19 cellular contexts compared by ENCODE assay signal in the genomic region with DNA sequence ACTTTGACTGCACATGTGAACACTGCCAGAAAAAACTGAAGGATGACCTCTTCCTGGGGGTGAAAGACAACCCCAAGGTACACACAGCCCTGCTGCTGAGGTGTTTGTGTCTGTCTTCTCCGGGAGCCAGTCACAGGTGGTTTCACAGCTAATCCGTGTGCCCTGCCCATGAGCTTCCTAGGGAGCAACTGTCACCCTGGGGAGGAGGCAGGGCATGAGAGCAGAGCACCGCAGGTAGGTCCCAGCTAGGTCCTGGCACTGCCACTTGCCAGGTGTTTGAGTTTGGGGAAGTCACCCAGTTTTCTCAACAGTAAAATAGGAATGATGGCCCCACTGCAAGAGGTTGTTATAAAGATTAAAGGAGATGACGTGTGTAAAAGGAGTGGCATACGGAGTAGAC. TPM values are rescaled to one million over a fixed set of nuclear protein-coding genes. Genes with fewer than 3 reads are reported as not detected.
A peak's percentile ranks its signal among the peaks of the same experiment; 100 is the strongest.
DNase-seq lines count a peak whose midpoint lies in the region; ATAC-seq and TF ChIP-seq lines count a peak whose summit lies in the region.
"Had no signal": no experiment of that assay in that cellular context is flagged by ENCODE, and none has a peak within 500 bp of the region (broad histone marks: within the 10 kb centered on the region; RNA-seq: fewer than 3 reads in every experiment).

No MANE protein-coding gene starts in this region.

- H3K27ac ChIP-seq in cardiac muscle cell (peak overlapping the region; percentile 68), right cardiac atrium (ENCODE audit: low read length) (no peak overlapping the region), endodermal cell (ENCODE audit: low read depth, low read length) (no peak overlapping the region), psoas muscle (peak overlapping the region; percentile 58)
- H3K27ac ChIP-seq: 22Rv1 had no signal

- no peak overlapping the region for H3K9ac ChIP-seq in endodermal cell (ENCODE audit: extremely low read depth, low read length, poor library complexity, severe bottlenecking)

- ATAC-seq in right cardiac atrium (no peak), psoas muscle (no peak)
- ATAC-seq: GM12878, GM23338, HCT116 had no signal

- peaks cover 2% of the 10 kb centered on the region for H3K27me3 Mint-ChIP-seq in endodermal cell (ENCODE audit: insufficient read depth)

- H3K4me1 ChIP-seq in cardiac muscle cell (ENCODE audit: low read depth) (peaks cover 11% of the 10 kb centered on the region), right cardiac atrium (ENCODE audit: control insufficient read depth, insufficient read depth, low read length) (no peaks in the 10 kb centered on the region), endodermal cell (ENCODE audit: control insufficient read depth, insufficient read depth, low read length) (no peaks in the 10 kb centered on the region), psoas muscle (peaks cover 8% of the 10 kb centered on the region)

- DNase-seq in cardiac muscle cell (ENCODE audit: low read depth in 1 of 2, low spot score in 1 of 2): no peak
- DNase-seq in right cardiac atrium: no peak
- peak; percentile 26 for DNase-seq in endodermal cell
- no peak for DNase-seq in psoas muscle
- no peak for DNase-seq in AG08395 (ENCODE audit: low spot score)
- DNase-seq in ACHN: no peak
- DNase-seq: C1 segment of cervical spinal cord; CD4-positive, alpha-beta memory T cell; COR-L47; DMS79; EL; GDM1; H9 had no signal

- H3K27me3 ChIP-seq in cardiac muscle cell (no peaks in the 10 kb centered on the region), right cardiac atrium (ENCODE audit: control insufficient read depth, insufficient read depth) (no peaks in the 10 kb centered on the region), endodermal cell (ENCODE audit: control insufficient read depth, insufficient read depth, low read length, poor library complexity, severe bottlenecking) (peaks cover 4% of the 10 kb centered on the region), psoas muscle (ENCODE audit: insufficient read depth in 3 of 3, low read length in 2 of 3) (no peaks in the 10 kb centered on the region)

- peaks cover 10% of the 10 kb centered on the region for H3K4me1 Mint-ChIP-seq in endodermal cell
- H3K4me1 Mint-ChIP-seq: CD4-positive, alpha-beta memory T cell had no signal

- in situ Hi-C loops in ACHN (cut with HindIII; ENCODE audit: low pct_ligation_motif_present, low pct_unique_long_range_greater_than_20kb, low sequenced_read_pairs): no loop called here

- no peak for TF ChIP-seq CTCF in cardiac muscle cell (IDR thresholded peaks at IDR 0.05; ENCODE audit: low read depth, low read length)
- TF ChIP-seq CTCF in endodermal cell (conservative IDR thresholded peaks at IDR 0.05): no peak
- no peak for TF ChIP-seq CTCF in psoas muscle (IDR thresholded peaks at IDR 0.05)

- H3K27ac Mint-ChIP-seq in endodermal cell: no peak overlapping the region
- H3K27ac Mint-ChIP-seq: GM23338, H9 had no signal

- H3K9me3 ChIP-seq in cardiac muscle cell (ENCODE audit: low read depth) (no peaks in the 10 kb centered on the region), right cardiac atrium (ENCODE audit: control insufficient read depth, low read length) (no peaks in the 10 kb centered on the region), endodermal cell (ENCODE audit: control insufficient read depth, low read length) (no peaks in the 10 kb centered on the region), psoas muscle (no peaks in the 10 kb centered on the region)

- no peaks in the 10 kb centered on the region for H3K9me3 Mint-ChIP-seq in endodermal cell
- H3K9me3 Mint-ChIP-seq: CD4-positive, alpha-beta memory T cell; GM23338; H9 had no signal

- H3K4me3 Mint-ChIP-seq in endodermal cell: no peak overlapping the region
- H3K4me3 Mint-ChIP-seq: CD4-positive, alpha-beta memory T cell; GM23338; H9 had no signal

- WGBS in right cardiac atrium: 69% methylated on average over 5 of the region's 5 CpGs
- 91 to 96% methylated on average over 4 to 5 of the region's 5 CpGs for WGBS in endodermal cell (ENCODE audit: insufficient coverage in 1 of 2, insufficient read length in 1 of 2), 2 experiments
- WGBS in psoas muscle, 3 donors: 68 to 87% (median 86%) methylated on average over 5 of the region's 5 CpGs

- no peak overlapping the region for H3K4me3 ChIP-seq in cardiac muscle cell
- no peak overlapping the region for H3K4me3 ChIP-seq in right cardiac atrium (ENCODE audit: low read length)
- no peak overlapping the region for H3K4me3 ChIP-seq in endodermal cell (ENCODE audit: low read length)
- H3K4me3 ChIP-seq in psoas muscle: no peak overlapping the region
- H3K4me3 ChIP-seq: GM12878, GM23338 had no signal

- peaks cover 54% of the 10 kb centered on the region for H3K36me3 ChIP-seq in cardiac muscle cell
- H3K36me3 ChIP-seq in endodermal cell (ENCODE audit: control insufficient read depth, insufficient read depth, low read length): no peaks in the 10 kb centered on the region
- peaks cover 6 to 71% of the 10 kb centered on the region in 2 donors for H3K36me3 ChIP-seq in psoas muscle (ENCODE audit: insufficient read depth in 1 of 2, low read depth in 1 of 2)

- intact Hi-C loops in right cardiac atrium (cut with DNase I): no loop called here
- intact Hi-C loops in psoas muscle (cut with DNase I): loop anchor here in 1 of 2 donors (5.0 kb wide), 1 partner anchor 39 kb away; the partner anchor contains the start of gene KRCC1

- no peaks in the 10 kb centered on the region for H3K36me3 Mint-ChIP-seq in endodermal cell (ENCODE audit: low read depth)
- H3K36me3 Mint-ChIP-seq: CD4-positive, alpha-beta memory T cell had no signal

RNA-seq across cellular contexts. Expression of gene SMYD1, which starts 29.1 kb away (rescaled TPM):
- 289 and 375 TPM in 2 replicates for total RNA-seq in cardiac muscle cell
- polyA plus RNA-seq in cardiac muscle cell: 211 and 303 TPM in 2 replicates
- 100 to 1,000 TPM; 147 to 198 (median 169) TPM for total RNA-seq in right cardiac atrium
- polyA plus RNA-seq in right cardiac atrium: 96.1 TPM
- total RNA-seq in endodermal cell: not detected
- 0.07 TPM for polyA plus RNA-seq in endodermal cell (2013, experiment 1 of 2)
- polyA plus RNA-seq in endodermal cell (2013, experiment 2 of 2): 0.17 TPM
- total RNA-seq in psoas muscle: 100 to 1,000 TPM; 143 to 325 (median 232) TPM
- 100 to 1,000 TPM in 1 of 3 donors, 10 to 100 TPM in 1, 1 to 10 TPM in 1; 8.0 to 112 (median 57.2) TPM for polyA plus RNA-seq in psoas muscle
- total RNA-seq: CD4-positive, alpha-beta memory T cell; GM12878; H4; H9 had no signal
- polyA plus RNA-seq: BJ; CD4-positive, alpha-beta memory T cell; GM23338 had no signal

RNA-seq across cellular contexts. Expression of gene FABP1, which starts 31.2 kb away (rescaled TPM):
- total RNA-seq in cardiac muscle cell (not detected in 2 replicates), right cardiac atrium (not detected), endodermal cell (not detected), psoas muscle (under 1 TPM in 3 of 4 donors, not detected in 1; 0.52 to 0.89 (median 0.65) TPM)
- polyA plus RNA-seq in cardiac muscle cell (0.24 and 0.45 TPM in 2 replicates), right cardiac atrium (1.1 TPM), psoas muscle (1 to 10 TPM in 2 of 3 donors, not detected in 1; 1.6 to 4.5 TPM)
- not detected for polyA plus RNA-seq in endodermal cell (2013, experiment 1 of 2)
- polyA plus RNA-seq in endodermal cell (2013, experiment 2 of 2): 0.46 TPM
- total RNA-seq: CD4-positive, alpha-beta memory T cell; GM12878; GM23338; H4; H9 had no signal
- polyA plus RNA-seq: BJ; CD4-positive, alpha-beta memory T cell; GM12878; GM23338 had no signal

RNA-seq across cellular contexts. Expression of gene KRCC1, which starts 41.1 kb away (rescaled TPM):
- total RNA-seq in cardiac muscle cell (26.6 and 26.7 TPM in 2 replicates), right cardiac atrium (10 to 100 TPM; 24.6 to 27.4 (median 25.9) TPM), endodermal cell (10 to 100 TPM; 11.7 to 20.3 TPM), psoas muscle (10 to 100 TPM; 10.8 to 24.1 (median 18.7) TPM)
- polyA plus RNA-seq in cardiac muscle cell (26.5 and 29.5 TPM in 2 replicates), right cardiac atrium (31.6 TPM), psoas muscle (10 to 100 TPM; 19.1 to 44.4 (median 20.1) TPM)
- polyA plus RNA-seq in endodermal cell (2013, experiment 1 of 2): 17.4 TPM
- 18.4 TPM for polyA plus RNA-seq in endodermal cell (2013, experiment 2 of 2)

Comparison
In these comparisons a context has a peak if more than half of its experiments do, and no peak if none do; other contexts are left out.
1. H3K27ac ChIP-seq: peak in cardiac muscle cell (single experiment) and psoas muscle (single experiment); none in right cardiac atrium (single experiment) and endodermal cell (single experiment).
2. RNA of gene SMYD1, which starts 29.1 kb away (total RNA-seq): 289 to 375 TPM in cardiac muscle cell, 143 to 325 TPM in psoas muscle and 147 to 198 TPM in right cardiac atrium; not detected in endodermal cell; every median in the first group is over 100 times any median in the second.